9 cellular contexts compared by ENCODE assay signal in the genomic region with DNA sequence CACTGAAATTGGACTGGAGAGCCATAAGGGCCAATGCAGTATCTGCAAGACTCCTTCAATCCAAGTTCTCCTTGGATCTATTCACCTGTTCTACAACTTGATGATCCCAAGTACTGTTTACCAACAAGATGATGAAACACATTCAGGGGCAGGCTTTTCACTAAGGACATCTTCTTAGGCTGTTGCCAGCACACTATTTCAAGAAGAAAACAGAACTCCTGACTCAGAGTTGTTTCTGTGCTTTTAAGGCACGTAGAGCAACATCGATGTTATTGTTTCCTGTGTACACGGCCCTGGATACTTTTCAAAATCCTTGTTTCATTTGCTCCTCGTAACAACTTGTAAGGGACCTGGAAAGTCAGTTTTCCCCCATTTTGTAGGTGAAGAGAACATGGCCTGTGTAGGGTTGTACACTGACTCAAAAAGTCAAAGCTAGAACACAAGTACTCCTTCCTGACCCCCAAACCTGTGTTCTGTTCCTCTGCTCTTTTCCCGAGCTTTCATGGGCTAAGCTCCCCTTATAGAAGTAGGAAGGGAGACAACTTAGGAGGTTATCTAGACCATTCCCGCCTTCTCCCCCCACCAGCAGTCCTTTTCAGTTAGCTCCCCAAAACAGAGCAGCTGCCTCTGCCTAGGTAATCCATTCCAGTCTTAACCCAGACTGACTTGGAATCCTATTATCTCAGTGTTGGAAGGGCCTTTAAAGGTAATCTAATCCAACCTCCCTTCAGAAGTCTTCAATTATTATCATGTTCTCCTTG. TPM values are rescaled to one million over a fixed set of nuclear protein-coding genes. Genes with fewer than 3 reads are reported as not detected.
DNase-seq lines count a peak whose midpoint lies in the region; ATAC-seq and TF ChIP-seq lines count a peak whose summit lies in the region.
"Had no signal": no experiment of that assay in that cellular context is flagged by ENCODE, and none has a peak within 500 bp of the region (broad histone marks: within the 10 kb centered on the region; RNA-seq: fewer than 3 reads in every experiment).

No MANE protein-coding gene starts in this region.

- ATAC-seq in GM21786 (IDR thresholded peaks at IDR 0.05; ENCODE audit: unreplicated experiment) (no peak), HG02938 (IDR thresholded peaks at IDR 0.05; ENCODE audit: unreplicated experiment) (no peak)

- no peaks in the 10 kb centered on the region for H3K9me2 ChIP-seq in MM.1S (replicated peaks; ENCODE audit: insufficient read depth, low read length)
- H3K9me2 ChIP-seq in neural cell (ENCODE audit: insufficient read depth, low read length) = no peaks in the 10 kb centered on the region

- H4K20me1 ChIP-seq in MM.1S (ENCODE audit: insufficient read depth, low read length) (no peaks in the 10 kb centered on the region), neural cell (ENCODE audit: insufficient read depth) (no peaks in the 10 kb centered on the region)

- TF ChIP-seq EP300 in neural cell (conservative IDR thresholded peaks at IDR 0.05; ENCODE audit: poor library complexity, severe bottlenecking) = no peak

- no peak for TF ChIP-seq RAD21 in neural cell (conservative IDR thresholded peaks at IDR 0.05)

- peak overlapping the region; percentile 98 for H3K4me2 ChIP-seq in MM.1S (ENCODE audit: low read depth, low read length)
- peak overlapping the region; percentile 85 for H3K4me2 ChIP-seq in neural cell (ENCODE audit: low read length)

- H2AFZ ChIP-seq in MM.1S (ENCODE audit: low read length) (no peak overlapping the region), neural cell (ENCODE audit: low read depth, low read length) (no peak overlapping the region)

- H3K79me2 ChIP-seq in MM.1S (ENCODE audit: low read length) (peaks cover 71% of the 10 kb centered on the region), neural cell (replicated peaks; ENCODE audit: insufficient read depth, low read length) (peaks cover 26% of the 10 kb centered on the region)

- no peaks in the 10 kb centered on the region for H3K9me3 ChIP-seq in BE2C
- H3K9me3 ChIP-seq in MM.1S (replicated peaks; ENCODE audit: insufficient read depth, low read length) = no peaks in the 10 kb centered on the region
- H3K9me3 ChIP-seq in neural cell (ENCODE audit: low read length) = no peaks in the 10 kb centered on the region

- H3K4me1 ChIP-seq in BE2C = peaks cover 9% of the 10 kb centered on the region
- peaks cover 55% of the 10 kb centered on the region for H3K4me1 ChIP-seq in MM.1S (ENCODE audit: low read length)

- H3K9ac ChIP-seq in MM.1S (ENCODE audit: low read length) (peak overlapping the region; percentile 94), neural cell (ENCODE audit: low read length) (no peak overlapping the region)

- peak overlapping the region; percentile 99; the same call in 1 of the 2 replicates for H3K27ac ChIP-seq in MM.1S (ENCODE audit: low read length)
- no peak overlapping the region for H3K27ac ChIP-seq in neural cell (ENCODE audit: low read length)

- H3K4me3 ChIP-seq in BE2C (ENCODE audit: low read depth, low read length) = peak overlapping the region; percentile 11; the same call in 1 of the 2 replicates
- peak overlapping the region; percentile 71 for H3K4me3 ChIP-seq in MM.1S (ENCODE audit: low read length)
- H3K4me3 ChIP-seq in neural cell (ENCODE audit: low read length) = peak overlapping the region; percentile 93

- no peak for TF ChIP-seq CTCF in BE2C (IDR thresholded peaks at IDR 0.05; ENCODE audit: low read depth, low read length)
- TF ChIP-seq CTCF in MM.1S (IDR thresholded peaks at IDR 0.05; ENCODE audit: low read length) = no peak
- no peak for TF ChIP-seq CTCF in neural cell (IDR thresholded peaks at IDR 0.05; ENCODE audit: poor library complexity, severe bottlenecking)

- no peaks in the 10 kb centered on the region for H3K36me3 ChIP-seq in BE2C
- no peaks in the 10 kb centered on the region for H3K36me3 ChIP-seq in MM.1S (replicated peaks; ENCODE audit: insufficient read depth, low read length)
- no peaks in the 10 kb centered on the region for H3K36me3 ChIP-seq in neural cell (ENCODE audit: insufficient read depth, low read length)

- H3K27me3 ChIP-seq in BE2C = no peaks in the 10 kb centered on the region
- H3K27me3 ChIP-seq in MM.1S (replicated peaks; ENCODE audit: insufficient read depth, low read length) = no peaks in the 10 kb centered on the region
- H3K27me3 ChIP-seq in neural cell (ENCODE audit: insufficient read depth, low read depth, low read length) = no peaks in the 10 kb centered on the region

- DNase-seq in BE2C = no peak
- DNase-seq in MM.1S = no peak
- DNase-seq in dermis blood vessel endothelial cell = peak; percentile 45
- DNase-seq in activated gamma-delta T cell treated with Interleukin-2 at 50 U/mL for 16 hours = no peak
- no peak for DNase-seq in NCI-H2196 (lab: John Stamatoyannopoulos, UW; ENCODE audit: unreplicated experiment)
- DNase-seq: NCI-H2029 had no signal

- H3F3A ChIP-seq in MM.1S (ENCODE audit: insufficient read depth, low read length) = peaks cover 73% of the 10 kb centered on the region
- no peaks in the 10 kb centered on the region for H3F3A ChIP-seq in neural cell (ENCODE audit: insufficient read depth, low read length, poor library complexity, severe bottlenecking)

TF ChIP-seq in neural cell, 6 proteins besides CTCF, POLR2A, EP300 and RAD21:
- TF ChIP-seq EZH2 (IDR thresholded peaks at IDR 0.05; ENCODE audit: borderline replicate concordance, insufficient read depth, low read length, poor library complexity, severe bottlenecking) (no peak), MXI1 (conservative IDR thresholded peaks at IDR 0.05; ENCODE audit: poor library complexity, severe bottlenecking) (no peak), POLR2AphosphoS5 (IDR thresholded peaks at IDR 0.05) (no peak), SMC3 (conservative IDR thresholded peaks at IDR 0.05; ENCODE audit: poor library complexity) (no peak), TAF1 (IDR thresholded peaks at IDR 0.05; ENCODE audit: low read depth) (no peak)
- TF ChIP-seq, protein P1, sequence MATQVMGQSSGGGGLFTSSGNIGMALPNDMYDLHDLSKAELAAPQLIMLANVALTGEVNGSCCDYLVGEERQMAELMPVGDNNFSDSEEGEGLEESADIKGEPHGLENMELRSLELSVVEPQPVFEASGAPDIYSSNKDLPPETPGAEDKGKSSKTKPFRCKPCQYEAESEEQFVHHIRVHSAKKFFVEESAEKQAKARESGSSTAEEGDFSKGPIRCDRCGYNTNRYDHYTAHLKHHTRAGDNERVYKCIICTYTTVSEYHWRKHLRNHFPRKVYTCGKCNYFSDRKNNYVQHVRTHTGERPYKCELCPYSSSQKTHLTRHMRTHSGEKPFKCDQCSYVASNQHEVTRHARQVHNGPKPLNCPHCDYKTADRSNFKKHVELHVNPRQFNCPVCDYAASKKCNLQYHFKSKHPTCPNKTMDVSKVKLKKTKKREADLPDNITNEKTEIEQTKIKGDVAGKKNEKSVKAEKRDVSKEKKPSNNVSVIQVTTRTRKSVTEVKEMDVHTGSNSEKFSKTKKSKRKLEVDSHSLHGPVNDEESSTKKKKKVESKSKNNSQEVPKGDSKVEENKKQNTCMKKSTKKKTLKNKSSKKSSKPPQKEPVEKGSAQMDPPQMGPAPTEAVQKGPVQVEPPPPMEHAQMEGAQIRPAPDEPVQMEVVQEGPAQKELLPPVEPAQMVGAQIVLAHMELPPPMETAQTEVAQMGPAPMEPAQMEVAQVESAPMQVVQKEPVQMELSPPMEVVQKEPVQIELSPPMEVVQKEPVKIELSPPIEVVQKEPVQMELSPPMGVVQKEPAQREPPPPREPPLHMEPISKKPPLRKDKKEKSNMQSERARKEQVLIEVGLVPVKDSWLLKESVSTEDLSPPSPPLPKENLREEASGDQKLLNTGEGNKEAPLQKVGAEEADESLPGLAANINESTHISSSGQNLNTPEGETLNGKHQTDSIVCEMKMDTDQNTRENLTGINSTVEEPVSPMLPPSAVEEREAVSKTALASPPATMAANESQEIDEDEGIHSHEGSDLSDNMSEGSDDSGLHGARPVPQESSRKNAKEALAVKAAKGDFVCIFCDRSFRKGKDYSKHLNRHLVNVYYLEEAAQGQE (IDR thresholded peaks at IDR 0.05; ENCODE audit: borderline replicate concordance) = no peak

RNA-seq across cellular contexts. Expression of gene MGAT1, which starts 5.2 kb away (rescaled TPM):
- polyA plus RNA-seq in BE2C (2012; ENCODE audit: insufficient read depth, insufficient read length, low read depth) = 120 TPM
- total RNA-seq in dermis blood vessel endothelial cell = 124 and 164 TPM in 2 replicates
- polyA plus RNA-seq in neural cell = 31.8 and 42.6 TPM in 2 replicates
- 43.2 and 48.9 TPM in 2 replicates for polyA minus RNA-seq in neural cell

RNA-seq across cellular contexts. Expression of gene ZFP62, which starts 53.2 kb away (rescaled TPM):
- 44.8 TPM for polyA plus RNA-seq in BE2C (2012; ENCODE audit: insufficient read depth, insufficient read length, low read depth)
- 21.5 and 23.1 TPM in 2 replicates for total RNA-seq in dermis blood vessel endothelial cell
- 51.1 and 69.1 TPM in 2 replicates for polyA plus RNA-seq in neural cell
- 75.7 and 95.0 TPM in 2 replicates for polyA minus RNA-seq in neural cell

Comparison
In these comparisons a context has a peak if more than half of its experiments do, and no peak if none do; other contexts are left out.
1. H3K4me3 ChIP-seq: peak in every context shown above with its lines; median percentile 93 in neural cell; 71 in MM.1S; 11 in BE2C.